ENCODE assay signal across 1 cellular context in genomic region chr20:63117661-63118302, GRCh38.
TF ChIP-seq lines count a peak whose summit lies in the region.

No MANE protein-coding gene starts in this region.

TF ChIP-seq in H1, 55 proteins besides CTCF, POLR2A, EP300 and RAD21:
- TF ChIP-seq KDM1A (IDR thresholded peaks at IDR 0.05; ENCODE audit: borderline replicate concordance, low read length), result no peak
- TF ChIP-seq BCL11A (IDR thresholded peaks at IDR 0.05; ENCODE audit: low read depth in 2 of 2, low read length in 2 of 2), result no peak
